In the genomic region with DNA sequence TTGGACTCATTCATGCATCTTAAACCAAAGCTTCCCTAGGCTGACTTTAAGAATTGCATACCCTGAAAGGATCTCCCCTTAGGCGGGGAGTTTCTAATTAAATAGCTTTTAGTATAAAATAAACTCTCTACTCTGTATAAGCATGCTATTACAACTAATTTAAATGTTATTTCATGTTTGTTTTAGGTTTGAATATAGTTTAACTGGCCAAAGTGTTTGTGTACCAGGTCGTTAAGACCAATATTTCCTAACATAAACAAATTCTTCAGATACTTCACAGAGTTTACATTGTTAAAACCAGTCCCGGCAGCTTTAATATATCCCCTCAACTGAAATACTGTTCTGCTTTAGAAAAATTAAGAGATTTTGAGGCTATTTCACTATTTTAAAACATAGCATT, we compare ENCODE assay signal across 18 cellular contexts. TPM values are rescaled to one million over a fixed set of nuclear protein-coding genes. Genes with fewer than 3 reads are reported as not detected.
DNase-seq lines count a peak whose midpoint lies in the region; TF ChIP-seq lines count a peak whose summit lies in the region.
"Had no signal": no experiment of that assay in that cellular context is flagged by ENCODE, and none has a peak within 500 bp of the region (broad histone marks: within the 10 kb centered on the region; RNA-seq: fewer than 3 reads in every experiment).

No MANE protein-coding gene starts in this region.

- 0% methylated on average over 1 of the region's 3 CpGs for WGBS in mesenchymal stem cell
- 32% methylated on average over 3 of the region's 3 CpGs for WGBS in suprapubic skin

- H3K4me3 ChIP-seq in mesenchymal stem cell (ENCODE audit: insufficient read depth in 1 of 2, low read depth in 1 of 2, low read length in 2 of 2) (peak overlapping the region in 1 of 2 experiments; percentile 95), suprapubic skin (peak overlapping the region; percentile 79)
- H3K4me3 ChIP-seq: lung had no signal

- H3K23ac ChIP-seq in mesenchymal stem cell (ENCODE audit: low read length in 2 of 2) = no peak overlapping the region

- POLR2A ChIA-PET in HEK293T (lab: Yijun Ruan, JAX) = interaction anchor here (0.6 kb wide), 1 partner anchor 82 kb away, joined by 3 read pairs; no protein-coding TSS in a partner anchor

- peaks cover 10% of the 10 kb centered on the region for H3K4me1 ChIP-seq in mesenchymal stem cell (ENCODE audit: control insufficient read depth, insufficient read depth, low read depth, low read length)
- peaks cover 74% of the 10 kb centered on the region for H3K4me1 ChIP-seq in suprapubic skin

- no peak overlapping the region for H2BK5ac ChIP-seq in mesenchymal stem cell (ENCODE audit: low read depth, low read length, poor library complexity, severe bottlenecking)

- no peak overlapping the region for H2BK12ac ChIP-seq in mesenchymal stem cell (ENCODE audit: low read length in 2 of 2)

- no peak for TF ChIP-seq CTCF in suprapubic skin (IDR thresholded peaks at IDR 0.05)

- H3K27me3 ChIP-seq in mesenchymal stem cell (ENCODE audit: control insufficient read depth in 1 of 2, insufficient read depth in 1 of 2, low read length in 2 of 2) (no peaks in the 10 kb centered on the region), suprapubic skin (no peaks in the 10 kb centered on the region)
- H3K27me3 ChIP-seq: adrenal gland, SJCRH30 had no signal

- no peak overlapping the region for H3K18ac ChIP-seq in mesenchymal stem cell (ENCODE audit: low read depth in 1 of 2, low read length in 2 of 2)

- no peak overlapping the region for H3K4me2 ChIP-seq in mesenchymal stem cell (ENCODE audit: low read length, poor library complexity, severe bottlenecking)

- no peak overlapping the region for H2AFZ ChIP-seq in mesenchymal stem cell (ENCODE audit: low read depth, low read length)

- no peak overlapping the region for H2AK5ac ChIP-seq in mesenchymal stem cell (ENCODE audit: low read length, severe bottlenecking)

- no peak overlapping the region for H4K91ac ChIP-seq in mesenchymal stem cell (ENCODE audit: low read length)

- peak overlapping the region; percentile 93 for H3K9ac ChIP-seq in mesenchymal stem cell (ENCODE audit: low read length)

- peaks cover 0 to 9% of the 10 kb centered on the region in 2 experiments for H3K36me3 ChIP-seq in mesenchymal stem cell (ENCODE audit: control insufficient read depth in 1 of 2, insufficient read depth in 2 of 2, low read depth in 1 of 2, low read length in 2 of 2)
- H3K36me3 ChIP-seq in suprapubic skin = no peaks in the 10 kb centered on the region
- H3K36me3 ChIP-seq: adrenal gland had no signal

- CTCF ChIA-PET in HEK293T (lab: Yijun Ruan, JAX) = no interaction called here

- TF ChIP-seq EP300 in suprapubic skin (IDR thresholded peaks at IDR 0.05) = no peak

- in situ Hi-C loops in T47D (cut with HindIII; ENCODE audit: low pct_unique_long_range_greater_than_20kb, low sequenced_read_pairs) = no loop called here

- no peak overlapping the region for H2BK120ac ChIP-seq in mesenchymal stem cell (ENCODE audit: low read depth, low read length)

- no peak overlapping the region for H3K14ac ChIP-seq in mesenchymal stem cell (ENCODE audit: low read length in 2 of 2)

- no peak overlapping the region for H3K27ac ChIP-seq in mesenchymal stem cell (ENCODE audit: low read length, poor library complexity, severe bottlenecking)
- H3K27ac ChIP-seq in suprapubic skin = peak overlapping the region; percentile 97
- H3K27ac ChIP-seq: adrenal gland had no signal

- H2BK15ac ChIP-seq in mesenchymal stem cell (ENCODE audit: low read depth, poor library complexity, severe bottlenecking) = no peak overlapping the region

- no peaks in the 10 kb centered on the region for H3K9me3 ChIP-seq in mesenchymal stem cell (ENCODE audit: control insufficient read depth, low read length)
- H3K9me3 ChIP-seq in suprapubic skin = no peaks in the 10 kb centered on the region
- H3K9me3 ChIP-seq: adrenal gland, SJCRH30 had no signal

- DNase-seq in HEK293T (ENCODE audit: extremely low spot score) (no peak), T47D (ENCODE audit: low read depth in 1 of 2, low spot score in 1 of 2) (peak; percentile 65 to 80), mesenchymal stem cell (peak; percentile 25), suprapubic skin (ENCODE audit: low spot score in 2 of 2) (no peak), NCI-H226 (no peak), NCI-H2107 treated with DMSO at 0.1 percent for 48 hours (lab: John Stamatoyannopoulos, UW; ENCODE audit: unreplicated experiment) (no peak)
- DNase-seq in stimulated activated CD4-positive, alpha-beta T cell treated with anti-CD3 and anti-CD28 coated beads, Interleukin-4, amount 100 ng/mL, for 24 hours = no peak
- no peak for DNase-seq in stimulated activated CD4-positive, alpha-beta T cell treated with anti-CD3 and anti-CD28 coated beads, Interleukin-2, amount 100 ng/mL, for 24 hours
- DNase-seq: activated CD4-positive, alpha-beta T cell treated with anti-CD3 and anti-CD28 coated beads, Interleukin-2, amount 10 ng/mL, durations not matched to agents 7 days and 5 days; activated T-cell treated with anti-CD3 and anti-CD28 coated beads, Interleukin-2, amount 50 U/mL, for 48 hours; adrenal gland; CD4-positive, CD25-positive, alpha-beta regulatory T cell; NCI-H1105; occipital lobe; SJCRH30; T1000 had no signal

- no peak for TF ChIP-seq POLR2A in suprapubic skin (IDR thresholded peaks at IDR 0.05)

- peaks cover 11% of the 10 kb centered on the region for H3K79me1 ChIP-seq in mesenchymal stem cell (replicated peaks; ENCODE audit: low read length, poor library complexity, severe bottlenecking)

- H3K4ac ChIP-seq in mesenchymal stem cell (ENCODE audit: low read depth in 1 of 2, low read length in 2 of 2) = no peak overlapping the region

- no peak overlapping the region for H4K8ac ChIP-seq in mesenchymal stem cell (ENCODE audit: low read length)

TF ChIP-seq in HEK293T, 16 proteins besides CTCF, POLR2A, EP300 and RAD21:
- TF ChIP-seq ZNF384 (IDR thresholded peaks at IDR 0.05) = no peak
- no peak for TF ChIP-seq PKNOX1 (IDR thresholded peaks at IDR 0.05)
- no peak for TF ChIP-seq L3MBTL2 (conservative IDR thresholded peaks at IDR 0.05)
- no peak for TF ChIP-seq TARDBP (IDR thresholded peaks at IDR 0.05)
- no peak for TF ChIP-seq BHLHE40 (IDR thresholded peaks at IDR 0.05; ENCODE audit: borderline replicate concordance)
- peak; percentile 28; the same call in 1 of the 2 replicates for TF ChIP-seq FOXA1 (IDR thresholded peaks at IDR 0.05)
- no peak for TF ChIP-seq CTBP1 (IDR thresholded peaks at IDR 0.05; ENCODE audit: borderline replicate concordance)

RNA-seq across cellular contexts. Expression of gene GLI3, which starts 2.3 kb away (rescaled TPM):
- 10.2 TPM for polyA plus RNA-seq in mesenchymal stem cell (2013, experiment 1 of 2)
- 10.0 TPM for polyA plus RNA-seq in mesenchymal stem cell (2013, experiment 2 of 2)
- 10 to 100 TPM; 23.1 to 41.3 (median 24.6) TPM for total RNA-seq in suprapubic skin
- total RNA-seq: CD4-positive, CD25-positive, alpha-beta regulatory T cell; HepG2 had no signal
- polyA plus RNA-seq: CD4-positive, CD25-positive, alpha-beta regulatory T cell; HepG2 had no signal

Comparison
In these comparisons a context has a peak if more than half of its experiments do, and no peak if none do; other contexts are left out.
1. DNase-seq: peak in T47D (2 of 2) and mesenchymal stem cell (single experiment); none in HEK293T (single experiment), suprapubic skin (0 of 2), stimulated activated CD4-positive, alpha-beta T cell treated with anti-CD3 and anti-CD28 coated beads, Interleukin-4, amount 100 ng/mL, for 24 hours (single experiment), NCI-H226 (single experiment), NCI-H2107 treated with DMSO at 0.1 percent for 48 hours (single experiment) and stimulated activated CD4-positive, alpha-beta T cell treated with anti-CD3 and anti-CD28 coated beads, Interleukin-2, amount 100 ng/mL, for 24 hours (0 of 2).